In genomic region chr5:138953370-138954256, GRCh38 we compare ENCODE assay signal across 8 cellular contexts.
DNase-seq lines count a peak whose midpoint lies in the region; ATAC-seq and TF ChIP-seq lines count a peak whose summit lies in the region.

No MANE protein-coding gene starts in this region.

- H3K9me3 ChIP-seq in colonic mucosa = no peaks in the 10 kb centered on the region
- H3K9me3 ChIP-seq in right lobe of liver = no peaks in the 10 kb centered on the region
- no peaks in the 10 kb centered on the region for H3K9me3 ChIP-seq in subcutaneous abdominal adipose tissue (ENCODE audit: control insufficient read depth in 5 of 5, low read length in 5 of 5)

- TF ChIP-seq POLR2A in right lobe of liver (IDR thresholded peaks at IDR 0.05) = no peak

- H3K4me3 ChIP-seq in colonic mucosa = no peak overlapping the region
- no peak overlapping the region for H3K4me3 ChIP-seq in right lobe of liver
- peak overlapping the region in 3 of 5 donors; percentile 16 to 40 (median 20) for H3K4me3 ChIP-seq in subcutaneous abdominal adipose tissue (ENCODE audit: low read depth in 1 of 5, low read length in 5 of 5)

- ATAC-seq in HG03066 (IDR thresholded peaks at IDR 0.05; ENCODE audit: low read depth, unreplicated experiment) (peak; percentile 74), right lobe of liver (peak; percentile 76 to 84 (median 81)), HG02571 (IDR thresholded peaks at IDR 0.05; ENCODE audit: unreplicated experiment) (no peak)

- no peaks in the 10 kb centered on the region for H3K36me3 ChIP-seq in colonic mucosa
- H3K36me3 ChIP-seq in right lobe of liver = no peaks in the 10 kb centered on the region
- peaks cover 0 to under 1% (median 0%) of the 10 kb centered on the region in 5 donors for H3K36me3 ChIP-seq in subcutaneous abdominal adipose tissue (ENCODE audit: control insufficient read depth in 5 of 5, insufficient read depth in 5 of 5, low read length in 5 of 5)

- intact Hi-C loops in colonic mucosa (cut with DNase I) (no loop called here), right lobe of liver (cut with DNase I) (no loop called here)

- H3K9ac ChIP-seq in colonic mucosa (ENCODE audit: low read depth in 2 of 2, low read length in 2 of 2) (peak overlapping the region; percentile 49 to 50), subcutaneous abdominal adipose tissue (ENCODE audit: low read length in 5 of 5) (peak overlapping the region in 4 of 5 donors; percentile 12 to 70 (median 23))

- WGBS in right lobe of liver (ENCODE audit: insufficient coverage, low coverage, low lambda C conversion rate, missing lambda C conversion rate) = 36% methylated on average over 5 of the region's 14 CpGs

- H3K27me3 ChIP-seq in colonic mucosa = no peaks in the 10 kb centered on the region
- no peaks in the 10 kb centered on the region for H3K27me3 ChIP-seq in right lobe of liver
- no peaks in the 10 kb centered on the region for H3K27me3 ChIP-seq in subcutaneous abdominal adipose tissue (ENCODE audit: control insufficient read depth in 5 of 5, insufficient read depth in 4 of 5, low read length in 5 of 5)

- DNase-seq in GF-D8 (lab: John Stamatoyannopoulos, UW) = peak; percentile 4
- DNase-seq in NCI-H82 (lab: John Stamatoyannopoulos, UW) = peak; percentile 98
- peak; percentile 85 for DNase-seq in colonic mucosa
- DNase-seq in right lobe of liver = peak; percentile 75 to 81 (median 77)
- no peak for DNase-seq in effector CD8-positive, alpha-beta T cell (lab: John Stamatoyannopoulos, UW)

- H3K27ac ChIP-seq in colonic mucosa (no peak overlapping the region), right lobe of liver (no peak overlapping the region), subcutaneous abdominal adipose tissue (ENCODE audit: low read depth, low read length) (peak overlapping the region; percentile 69)

- TF ChIP-seq CTCF in colonic mucosa (IDR thresholded peaks at IDR 0.05) (no peak), right lobe of liver (IDR thresholded peaks at IDR 0.05) (no peak)

- H3K4me1 ChIP-seq in colonic mucosa (peaks cover 11% of the 10 kb centered on the region), right lobe of liver (peaks cover 0 to 26% (median 8%) of the 10 kb centered on the region in 4 donors), subcutaneous abdominal adipose tissue (ENCODE audit: control insufficient read depth in 5 of 5, insufficient read depth in 5 of 5, low read length in 5 of 5) (peaks cover 24 to 72% (median 64%) of the 10 kb centered on the region in 5 donors)

Comparison
In these comparisons a context has a peak if more than half of its experiments do, and no peak if none do; other contexts are left out.
1. H3K4me3 ChIP-seq: peak in subcutaneous abdominal adipose tissue (3 of 5); none in colonic mucosa (single experiment) and right lobe of liver (0 of 3).